18 cellular contexts compared by ENCODE assay signal in genomic region chr6:133062702-133063319, GRCh38.
DNase-seq lines count a peak whose midpoint lies in the region; ATAC-seq and TF ChIP-seq lines count a peak whose summit lies in the region.
"Had no signal": no experiment of that assay in that cellular context is flagged by ENCODE, and none has a peak within 500 bp of the region (broad histone marks: within the 10 kb centered on the region; RNA-seq: fewer than 3 reads in every experiment).

No MANE protein-coding gene starts in this region.

- no peaks in the 10 kb centered on the region for H3K4me1 ChIP-seq in mesenchymal stem cell (ENCODE audit: control insufficient read depth, insufficient read depth, low read depth, low read length)
- H3K4me1 ChIP-seq: SJSA1 had no signal

- H3K27me3 ChIP-seq in mesenchymal stem cell (ENCODE audit: control insufficient read depth in 1 of 2, insufficient read depth in 1 of 2, low read length in 2 of 2) = no peaks in the 10 kb centered on the region
- H3K27me3 ChIP-seq: tibial artery had no signal

- H3K79me1 ChIP-seq in mesenchymal stem cell (replicated peaks; ENCODE audit: low read length, poor library complexity, severe bottlenecking) = no peaks in the 10 kb centered on the region

- no peak overlapping the region for H3K4ac ChIP-seq in mesenchymal stem cell (ENCODE audit: low read depth in 1 of 2, low read length in 2 of 2)

- no peak overlapping the region for H2BK5ac ChIP-seq in mesenchymal stem cell (ENCODE audit: low read depth, low read length, poor library complexity, severe bottlenecking)

- no peak overlapping the region for H3K27ac ChIP-seq in mesenchymal stem cell (ENCODE audit: low read length, poor library complexity, severe bottlenecking)
- H3K27ac ChIP-seq: SJSA1, tibial artery had no signal

- no peak overlapping the region for H3K4me2 ChIP-seq in mesenchymal stem cell (ENCODE audit: low read length, poor library complexity, severe bottlenecking)

- H2BK120ac ChIP-seq in mesenchymal stem cell (ENCODE audit: low read depth, low read length) = no peak overlapping the region

- 83% methylated on average over 7 of the region's 7 CpGs for WGBS in mesenchymal stem cell

- no peaks in the 10 kb centered on the region for H3K9me3 ChIP-seq in mesenchymal stem cell (ENCODE audit: control insufficient read depth, low read length)
- H3K9me3 ChIP-seq: SJSA1, tibial artery had no signal

- peak overlapping the region; percentile 86 for H3K9ac ChIP-seq in mesenchymal stem cell (ENCODE audit: low read length)

- TF ChIP-seq CTCF in fibroblast of mammary gland (conservative IDR thresholded peaks at IDR 0.05; ENCODE audit: control insufficient read depth, insufficient read depth, low read depth, low read length) = no peak

- no peak overlapping the region for H2BK15ac ChIP-seq in mesenchymal stem cell (ENCODE audit: low read depth, poor library complexity, severe bottlenecking)

- no peak overlapping the region for H3K23ac ChIP-seq in mesenchymal stem cell (ENCODE audit: low read length in 2 of 2)

- H3K4me3 Mint-ChIP-seq in stimulated activated effector memory CD8-positive, alpha-beta T cell treated with anti-CD3 and anti-CD28 coated beads, Interleukin-12 subunit alpha, Interleukin-12 subunit beta, amount 100 ng/mL, for 72 hours = no peak overlapping the region
- H3K4me3 Mint-ChIP-seq: activated B cell treated with CpG ODN at 0.5 μM for 24 hours; activated naive CD8-positive, alpha-beta T cell; activated T-helper 1 cell treated with anti-CD3 and anti-CD28 coated beads, Interleukin-12 subunit alpha, Interleukin-12 subunit beta, Interleukin-2, Interleukin-4 antibody, amounts not matched to agents 30 ng/mL and 10 ng/mL and 1 ng/mL, durations not matched to agents 14 hours and 24 hours and 36 hours; CD14-positive monocyte had no signal

- H3K18ac ChIP-seq in mesenchymal stem cell (ENCODE audit: low read depth in 1 of 2, low read length in 2 of 2) = no peak overlapping the region

- H3K36me3 ChIP-seq in mesenchymal stem cell (ENCODE audit: control insufficient read depth in 1 of 2, insufficient read depth in 2 of 2, low read depth in 1 of 2, low read length in 2 of 2) = no peaks in the 10 kb centered on the region
- H3K36me3 ChIP-seq: SJSA1, tibial artery had no signal

- H3K27ac Mint-ChIP-seq in stimulated activated effector memory CD8-positive, alpha-beta T cell treated with anti-CD3 and anti-CD28 coated beads, Interleukin-12 subunit alpha, Interleukin-12 subunit beta, amount 100 ng/mL, for 72 hours = no peak overlapping the region
- H3K27ac Mint-ChIP-seq: activated B cell treated with CpG ODN at 0.5 μM for 24 hours; activated naive CD8-positive, alpha-beta T cell; activated T-helper 1 cell treated with anti-CD3 and anti-CD28 coated beads, Interleukin-12 subunit alpha, Interleukin-12 subunit beta, Interleukin-2, Interleukin-4 antibody, amounts not matched to agents 30 ng/mL and 10 ng/mL and 1 ng/mL, durations not matched to agents 14 hours and 24 hours and 36 hours; CD14-positive monocyte had no signal

- H3K14ac ChIP-seq in mesenchymal stem cell (ENCODE audit: low read length in 2 of 2) = no peak overlapping the region

- no peak overlapping the region for H4K91ac ChIP-seq in mesenchymal stem cell (ENCODE audit: low read length)

- H2AK5ac ChIP-seq in mesenchymal stem cell (ENCODE audit: low read length, severe bottlenecking) = no peak overlapping the region

- H4K8ac ChIP-seq in mesenchymal stem cell (ENCODE audit: low read length) = no peak overlapping the region

- ATAC-seq in stimulated activated effector memory CD8-positive, alpha-beta T cell treated with anti-CD3 and anti-CD28 coated beads, Interleukin-12 subunit alpha, Interleukin-12 subunit beta, amount 100 ng/mL, for 72 hours = no peak
- ATAC-seq in GM21423 (IDR thresholded peaks at IDR 0.05; ENCODE audit: unreplicated experiment) = no peak

- H2BK12ac ChIP-seq in mesenchymal stem cell (ENCODE audit: low read length in 2 of 2) = no peak overlapping the region

- H2AFZ ChIP-seq in mesenchymal stem cell (ENCODE audit: low read depth, low read length) = no peak overlapping the region

- DNase-seq in CD1c-positive myeloid dendritic cell (ENCODE audit: extremely low spot score) (peak; percentile 32), NCI-H226 (peak; percentile 2), fibroblast of mammary gland (ENCODE audit: low read depth) (peak; percentile 15), mesenchymal stem cell (no peak), NAMALWA (ENCODE audit: low spot score) (no peak)
- no peak for DNase-seq in stimulated activated effector memory CD8-positive, alpha-beta T cell treated with anti-CD3 and anti-CD28 coated beads, Interleukin-12 subunit alpha, Interleukin-12 subunit beta, amount 100 ng/mL, for 72 hours (ENCODE audit: low spot score in 2 of 2)
- DNase-seq in central memory CD4-positive, alpha-beta T cell = no peak
- DNase-seq: activated B cell treated with CpG ODN at 0.5 μM for 24 hours; DMS153; NCI-H187 treated with DMSO at 0.1 percent for 48 hours; NCI-H524 treated with DMSO at 0.1 percent for 48 hours; stimulated activated naive CD4-positive, alpha-beta T cell; tibial artery had no signal

- no peaks in the 10 kb centered on the region for H3K4me1 Mint-ChIP-seq in stimulated activated effector memory CD8-positive, alpha-beta T cell treated with anti-CD3 and anti-CD28 coated beads, Interleukin-12 subunit alpha, Interleukin-12 subunit beta, amount 100 ng/mL, for 72 hours
- H3K4me1 Mint-ChIP-seq: activated B cell treated with CpG ODN at 0.5 μM for 24 hours had no signal

- no peak overlapping the region for H3K4me3 ChIP-seq in fibroblast of mammary gland (ENCODE audit: control insufficient read depth, low read depth, low read length)
- H3K4me3 ChIP-seq in mesenchymal stem cell (ENCODE audit: insufficient read depth in 1 of 2, low read depth in 1 of 2, low read length in 2 of 2) = no peak overlapping the region
- H3K4me3 ChIP-seq: SJSA1, tibial artery had no signal

- no peaks in the 10 kb centered on the region for H3K36me3 Mint-ChIP-seq in stimulated activated effector memory CD8-positive, alpha-beta T cell treated with anti-CD3 and anti-CD28 coated beads, Interleukin-12 subunit alpha, Interleukin-12 subunit beta, amount 100 ng/mL, for 72 hours
- H3K36me3 Mint-ChIP-seq: activated naive CD8-positive, alpha-beta T cell; CD14-positive monocyte had no signal

- H3K9me3 Mint-ChIP-seq in stimulated activated effector memory CD8-positive, alpha-beta T cell treated with anti-CD3 and anti-CD28 coated beads, Interleukin-12 subunit alpha, Interleukin-12 subunit beta, amount 100 ng/mL, for 72 hours = peaks cover 2% of the 10 kb centered on the region
- H3K9me3 Mint-ChIP-seq: activated B cell treated with CpG ODN at 0.5 μM for 24 hours; activated T-helper 1 cell treated with anti-CD3 and anti-CD28 coated beads, Interleukin-12 subunit alpha, Interleukin-12 subunit beta, Interleukin-2, Interleukin-4 antibody, amounts not matched to agents 30 ng/mL and 10 ng/mL and 1 ng/mL, durations not matched to agents 14 hours and 24 hours and 36 hours had no signal

Comparison
In these comparisons a context has a peak if more than half of its experiments do, and no peak if none do; other contexts are left out.
1. DNase-seq: peak in CD1c-positive myeloid dendritic cell (single experiment), NCI-H226 (single experiment) and fibroblast of mammary gland (single experiment); none in mesenchymal stem cell (single experiment), NAMALWA (single experiment), stimulated activated effector memory CD8-positive, alpha-beta T cell treated with anti-CD3 and anti-CD28 coated beads, Interleukin-12 subunit alpha, Interleukin-12 subunit beta, amount 100 ng/mL, for 72 hours (0 of 2) and central memory CD4-positive, alpha-beta T cell (single experiment).